1 cellular context compared by ENCODE assay signal in the genomic region with DNA sequence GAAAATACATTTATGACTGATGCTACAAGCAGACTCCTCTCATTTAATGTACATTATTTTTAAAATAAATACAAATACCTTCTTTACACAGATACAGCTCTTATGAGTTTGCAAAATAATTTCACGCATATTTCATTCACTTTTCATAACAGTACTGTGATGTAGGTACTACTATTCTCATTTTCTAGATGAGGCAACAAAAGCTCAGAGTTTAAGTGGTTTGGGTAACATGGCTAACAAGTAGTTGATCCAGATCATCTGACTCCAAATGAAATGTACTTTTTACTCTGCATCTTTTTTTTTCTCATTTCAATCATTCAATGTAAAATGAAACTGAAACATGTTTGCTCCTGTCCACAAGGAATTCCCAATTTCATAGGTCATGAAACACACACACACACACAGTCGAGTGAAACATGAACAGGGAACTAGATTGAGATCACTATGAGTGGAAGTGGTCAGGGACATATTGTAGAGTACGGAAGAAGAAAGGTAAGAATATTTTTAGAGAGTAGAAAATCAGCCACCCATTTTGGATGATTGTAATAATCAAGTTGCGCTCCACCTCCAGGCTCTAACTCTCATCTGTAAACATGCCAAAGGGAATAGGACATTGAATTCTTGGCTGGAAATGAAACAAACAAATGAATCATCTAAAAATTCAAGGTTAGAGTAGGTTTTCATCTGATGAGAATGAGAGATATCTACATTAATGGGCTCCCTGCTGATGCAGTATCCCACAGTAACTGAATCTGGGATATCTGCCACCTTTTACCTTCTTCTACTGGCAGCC.
TF ChIP-seq lines count a peak whose summit lies in the region.

No MANE protein-coding gene starts in this region.

TF ChIP-seq in endothelial cell of umbilical vein, 7 proteins besides CTCF, POLR2A, EP300 and RAD21 (continued from another document):
- TF ChIP-seq, protein P1, sequence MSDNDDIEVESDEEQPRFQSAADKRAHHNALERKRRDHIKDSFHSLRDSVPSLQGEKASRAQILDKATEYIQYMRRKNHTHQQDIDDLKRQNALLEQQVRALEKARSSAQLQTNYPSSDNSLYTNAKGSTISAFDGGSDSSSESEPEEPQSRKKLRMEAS (IDR thresholded peaks at IDR 0.05; ENCODE audit: insufficient read depth, insufficient read length) = no peak
- TF ChIP-seq GATA2 (IDR thresholded peaks at IDR 0.05; ENCODE audit: insufficient read depth, insufficient read length, low read depth, low read length) = peak; percentile 42
- no peak for TF ChIP-seq MYC (IDR thresholded peaks at IDR 0.05; ENCODE audit: low read depth, low read length)
- TF ChIP-seq JUN (IDR thresholded peaks at IDR 0.05; ENCODE audit: borderline replicate concordance, insufficient read depth, insufficient read length, low read depth) = no peak
